ENCODE assay signal across 29 cellular contexts in genomic region chr1:197590687-197591086, GRCh38.
"Had no signal": no experiment of that assay in that cellular context is flagged by ENCODE, and none has a peak within 500 bp of the region (broad histone marks: within the 10 kb centered on the region; RNA-seq: fewer than 3 reads in every experiment).

No MANE protein-coding gene starts in this region.

- H3K36me3 ChIP-seq: thoracic aorta, thyroid gland, tibial artery, tibial nerve, transverse colon, uterus had no signal

- H3K27ac ChIP-seq: stomach, suprapubic skin, testis, thoracic aorta, thyroid gland, tibial artery, tibial nerve, transverse colon, upper lobe of left lung, upper lobe of right lung, uterus, vagina had no signal

- H3K4me3 ChIP-seq: stomach, suprapubic skin, testis, thoracic aorta, thyroid gland, tibial artery, tibial nerve, transverse colon, upper lobe of left lung, upper lobe of right lung, uterus, vagina had no signal

- H3K4me1 ChIP-seq: stomach, suprapubic skin, testis, thyroid gland, tibial artery, tibial nerve, transverse colon, upper lobe of left lung, upper lobe of right lung, uterus, vagina had no signal

- H3K27me3 Mint-ChIP-seq: stimulated activated memory B cell treated with anti-CD40 and anti-IgM and Interleukin-4, amounts not matched to agents 10 μg/mL and 1 μg/mL and 100 μg/mL, for 72 hours; stimulated activated naive B cell treated with anti-CD40 and anti-IgM and Interleukin-4, amounts not matched to agents 10 μg/mL and 1 μg/mL and 100 μg/mL, for 72 hours; stimulated activated naive CD8-positive, alpha-beta T cell treated with anti-CD3 and anti-CD28 coated beads, Interleukin-15, amount 100 ng/mL, for 72 hours; stimulated activated naive CD8-positive, alpha-beta T cell treated with anti-CD3 and anti-CD28 coated beads, Interleukin-15, Interleukin-2, amounts not matched to agents 100 ng/mL and 50 ng/mL, for 24 hours; type B pancreatic cell had no signal

- H3K27ac Mint-ChIP-seq: stimulated activated effector memory CD8-positive, alpha-beta T cell treated with anti-CD3 and anti-CD28 coated beads, Interleukin-12 subunit alpha, Interleukin-12 subunit beta, amount 100 ng/mL, for 72 hours; stimulated activated memory B cell treated with anti-CD40 and anti-IgM and Interleukin-4, amounts not matched to agents 10 μg/mL and 1 μg/mL and 100 μg/mL, for 72 hours; stimulated activated naive B cell treated with anti-CD40 and anti-IgM and Interleukin-4, amounts not matched to agents 10 μg/mL and 1 μg/mL and 100 μg/mL, for 72 hours; stimulated activated naive CD8-positive, alpha-beta T cell treated with anti-CD3 and anti-CD28 coated beads, Interleukin-15, amount 100 ng/mL, for 72 hours; stimulated activated naive CD8-positive, alpha-beta T cell treated with anti-CD3 and anti-CD28 coated beads, Interleukin-15, Interleukin-2, amounts not matched to agents 100 ng/mL and 50 ng/mL, for 24 hours; type B pancreatic cell had no signal

- H3K4me3 Mint-ChIP-seq: stimulated activated effector memory CD8-positive, alpha-beta T cell treated with anti-CD3 and anti-CD28 coated beads, Interleukin-12 subunit alpha, Interleukin-12 subunit beta, amount 100 ng/mL, for 72 hours; stimulated activated memory B cell treated with anti-CD40 and anti-IgM and Interleukin-4, amounts not matched to agents 10 μg/mL and 1 μg/mL and 100 μg/mL, for 72 hours; stimulated activated naive B cell treated with anti-CD40 and anti-IgM and Interleukin-4, amounts not matched to agents 10 μg/mL and 1 μg/mL and 100 μg/mL, for 72 hours; stimulated activated naive CD8-positive, alpha-beta T cell treated with anti-CD3 and anti-CD28 coated beads, Interleukin-15, amount 100 ng/mL, for 72 hours; stimulated activated naive CD8-positive, alpha-beta T cell treated with anti-CD3 and anti-CD28 coated beads, Interleukin-15, Interleukin-2, amounts not matched to agents 100 ng/mL and 50 ng/mL, for 24 hours; type B pancreatic cell had no signal

- H3K4me1 Mint-ChIP-seq: stimulated activated effector memory CD8-positive, alpha-beta T cell treated with anti-CD3 and anti-CD28 coated beads, Interleukin-12 subunit alpha, Interleukin-12 subunit beta, amount 100 ng/mL, for 72 hours; stimulated activated memory B cell treated with anti-CD40 and anti-IgM and Interleukin-4, amounts not matched to agents 10 μg/mL and 1 μg/mL and 100 μg/mL, for 72 hours; stimulated activated naive B cell treated with anti-CD40 and anti-IgM and Interleukin-4, amounts not matched to agents 10 μg/mL and 1 μg/mL and 100 μg/mL, for 72 hours; stimulated activated naive CD8-positive, alpha-beta T cell treated with anti-CD3 and anti-CD28 coated beads, Interleukin-15, amount 100 ng/mL, for 72 hours had no signal

- DNase-seq: stimulated activated CD4-positive, alpha-beta T cell treated with anti-CD3 and anti-CD28 coated beads, Interleukin-2, amount 100 ng/mL, for 48 hours; stimulated activated CD4-positive, alpha-beta T cell treated with anti-CD3 and anti-CD28 coated beads, Interleukin-4, amount 100 ng/mL, for 1 hour; stimulated activated CD4-positive, alpha-beta T cell treated with anti-CD3 and anti-CD28 coated beads, Interleukin-4, amount 100 ng/mL, for 24 hours; stimulated activated CD4-positive, alpha-beta T cell treated with anti-CD3 and anti-CD28 coated beads, Interleukin-4, amount 100 ng/mL, for 4 hours; stimulated activated CD8-positive, alpha-beta memory T cell treated with anti-CD3 and anti-CD28 coated beads, Interleukin-4, amount 100 ng/mL, for 48 hours; stimulated activated naive B cell treated with anti-CD40 and anti-IgM and Interleukin-4, amounts not matched to agents 10 μg/mL and 1 μg/mL and 100 μg/mL, for 72 hours; stimulated activated naive CD4-positive, alpha-beta T cell; stimulated activated naive CD4-positive, alpha-beta T cell treated with Interleukin-2 at 50 U/mL for 16 hours; stimulated activated naive CD8-positive, alpha-beta T cell treated with anti-CD3 and anti-CD28 coated beads, Interleukin-15, amount 100 ng/mL, for 72 hours; stimulated activated naive CD8-positive, alpha-beta T cell treated with anti-CD3 and anti-CD28 coated beads, Interleukin-15, Interleukin-2, amounts not matched to agents 100 U/mL and 50 U/mL, for 24 hours; stomach; substantia nigra; testis; thyroid gland; tibial artery; transverse colon; trophoblast cell; upper lobe of left lung; upper lobe of right lung; uterus had no signal

- H3K9me3 Mint-ChIP-seq: stimulated activated effector memory CD8-positive, alpha-beta T cell treated with anti-CD3 and anti-CD28 coated beads, Interleukin-12 subunit alpha, Interleukin-12 subunit beta, amount 100 ng/mL, for 72 hours; stimulated activated memory B cell treated with anti-CD40 and anti-IgM and Interleukin-4, amounts not matched to agents 10 μg/mL and 1 μg/mL and 100 μg/mL, for 72 hours; stimulated activated naive B cell treated with anti-CD40 and anti-IgM and Interleukin-4, amounts not matched to agents 10 μg/mL and 1 μg/mL and 100 μg/mL, for 72 hours; stimulated activated naive CD8-positive, alpha-beta T cell treated with anti-CD3 and anti-CD28 coated beads, Interleukin-15, amount 100 ng/mL, for 72 hours; stimulated activated naive CD8-positive, alpha-beta T cell treated with anti-CD3 and anti-CD28 coated beads, Interleukin-15, Interleukin-2, amounts not matched to agents 100 ng/mL and 50 ng/mL, for 24 hours had no signal

- FAIRE-seq: urothelium cell line had no signal

- ATAC-seq: stimulated activated effector memory CD8-positive, alpha-beta T cell treated with anti-CD3 and anti-CD28 coated beads, Interleukin-12 subunit alpha, Interleukin-12 subunit beta, amount 100 ng/mL, for 72 hours; stimulated activated memory B cell treated with anti-CD40 and anti-IgM and Interleukin-4, amounts not matched to agents 10 μg/mL and 1 μg/mL and 100 μg/mL, for 72 hours; stimulated activated naive B cell treated with anti-CD40 and anti-IgM and Interleukin-4, amounts not matched to agents 10 μg/mL and 1 μg/mL and 100 μg/mL, for 72 hours; stimulated activated naive CD8-positive, alpha-beta T cell treated with anti-CD3 and anti-CD28 coated beads, Interleukin-15, amount 100 ng/mL, for 72 hours; stimulated activated naive CD8-positive, alpha-beta T cell treated with anti-CD3 and anti-CD28 coated beads, Interleukin-15, Interleukin-2, amounts not matched to agents 100 U/mL and 50 U/mL, for 24 hours; upper lobe of right lung had no signal

- H3K9me3 ChIP-seq: stomach, suprapubic skin, testis, thoracic aorta, thyroid gland, tibial artery, tibial nerve, transverse colon, upper lobe of left lung, upper lobe of right lung, uterus, vagina had no signal

- H3K27me3 ChIP-seq: stomach, suprapubic skin, testis, thyroid gland, tibial artery, tibial nerve, transverse colon, upper lobe of left lung, upper lobe of right lung, uterus, vagina had no signal
